Comparison of ENCODE assay signal across 8 cellular contexts in the genomic region with DNA sequence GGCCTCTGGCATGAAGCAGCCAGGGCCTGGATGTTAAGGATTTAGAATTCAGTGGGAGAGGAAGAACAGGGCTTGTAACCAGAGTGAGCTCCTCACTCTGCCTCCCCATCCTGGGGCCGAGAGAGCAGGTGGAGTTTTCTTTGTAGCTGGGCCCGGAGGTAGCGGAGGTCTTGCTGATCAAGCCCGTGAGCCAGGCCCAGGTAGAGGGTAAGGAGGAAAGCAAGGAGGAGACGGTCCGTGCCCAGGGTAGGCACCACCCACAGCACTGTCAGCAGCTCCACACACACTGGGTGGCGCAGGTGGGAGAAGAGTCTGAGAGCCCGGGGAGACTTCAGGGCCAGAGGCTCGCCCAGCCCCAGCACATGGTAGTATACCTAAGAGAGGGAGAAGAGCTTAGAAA. TPM values are rescaled to one million over a fixed set of nuclear protein-coding genes. Genes with fewer than 3 reads are reported as not detected.
DNase-seq lines count a peak whose midpoint lies in the region; ATAC-seq and TF ChIP-seq lines count a peak whose summit lies in the region.

No MANE protein-coding gene starts in this region.

- H3K27me3 ChIP-seq in SJCRH30 = no peaks in the 10 kb centered on the region

- in situ Hi-C loops in GM13977 (cut with MboI; ENCODE audit: low pct_unique_long_range_greater_than_20kb, low sequenced_read_pairs, unreplicated experiment) = no loop called here

- no peaks in the 10 kb centered on the region for H3K9me3 Mint-ChIP-seq in stimulated activated memory B cell treated with anti-CD40 and anti-IgM and Interleukin-4, amounts not matched to agents 10 μg/mL and 1 μg/mL and 100 μg/mL, for 72 hours

- peaks cover 24% of the 10 kb centered on the region; the same call in 1 of the 2 replicates for H3K4me1 ChIP-seq in SJCRH30

- peak overlapping the region; percentile 83 for H3K4me3 ChIP-seq in SJCRH30
- H3K4me3 ChIP-seq in fibroblast of the aortic adventitia (ENCODE audit: low read depth, low read length) = peak overlapping the region; percentile 93

- peak; percentile 29 for ATAC-seq in stimulated activated memory B cell treated with anti-CD40 and anti-IgM and Interleukin-4, amounts not matched to agents 10 μg/mL and 1 μg/mL and 100 μg/mL, for 72 hours
- ATAC-seq in HG02588 (IDR thresholded peaks at IDR 0.05; ENCODE audit: unreplicated experiment) = no peak
- ATAC-seq in GM18867 (IDR thresholded peaks at IDR 0.05; ENCODE audit: unreplicated experiment) = no peak

- peak overlapping the region; percentile 96; the same call in 1 of the 2 replicates for H3K27ac ChIP-seq in SJCRH30

- H3K4me1 Mint-ChIP-seq in stimulated activated memory B cell treated with anti-CD40 and anti-IgM and Interleukin-4, amounts not matched to agents 10 μg/mL and 1 μg/mL and 100 μg/mL, for 72 hours = peaks cover 56% of the 10 kb centered on the region

- H3K27ac Mint-ChIP-seq in stimulated activated memory B cell treated with anti-CD40 and anti-IgM and Interleukin-4, amounts not matched to agents 10 μg/mL and 1 μg/mL and 100 μg/mL, for 72 hours = peak overlapping the region; percentile 86

- no peaks in the 10 kb centered on the region; the same call in none of the 2 replicates for H3K36me3 ChIP-seq in SJCRH30

- no peaks in the 10 kb centered on the region for H3K27me3 Mint-ChIP-seq in stimulated activated memory B cell treated with anti-CD40 and anti-IgM and Interleukin-4, amounts not matched to agents 10 μg/mL and 1 μg/mL and 100 μg/mL, for 72 hours

- no peaks in the 10 kb centered on the region for H3K9me3 ChIP-seq in SJCRH30 (replicated peaks)

- no peak for DNase-seq in GM13977 (ENCODE audit: low spot score)
- DNase-seq in SJCRH30 = no peak
- no peak for DNase-seq in fibroblast of the aortic adventitia (ENCODE audit: low read depth)
- DNase-seq in dedifferentiated amniotic fluid mesenchymal stem cell (ENCODE audit: extremely low spot score) = no peak
- DNase-seq in middle frontal gyrus (ENCODE audit: extremely low spot score, low spot score) = no peak

- H3K36me3 Mint-ChIP-seq in stimulated activated memory B cell treated with anti-CD40 and anti-IgM and Interleukin-4, amounts not matched to agents 10 μg/mL and 1 μg/mL and 100 μg/mL, for 72 hours = peaks cover 26% of the 10 kb centered on the region

- peak; percentile 33 for TF ChIP-seq CTCF in GM13977 (IDR thresholded peaks at IDR 0.05; ENCODE audit: extremely low read depth, insufficient read depth, missing control alignments)
- TF ChIP-seq CTCF in fibroblast of the aortic adventitia (IDR thresholded peaks at IDR 0.05; ENCODE audit: insufficient read depth, low read length) = no peak

- H3K4me3 Mint-ChIP-seq in stimulated activated memory B cell treated with anti-CD40 and anti-IgM and Interleukin-4, amounts not matched to agents 10 μg/mL and 1 μg/mL and 100 μg/mL, for 72 hours = peak overlapping the region; percentile 89

RNA-seq across cellular contexts. Expression of gene PPP1R18, which starts 2.1 kb away (rescaled TPM):
- total RNA-seq in SJCRH30 (2014; rRNA removed; shearing (Covaris generic)) = 39.4 and 44.3 TPM in 2 replicates
- total RNA-seq in fibroblast of the aortic adventitia (ENCODE audit: low replicate concordance) = 33.0 and 82.2 TPM in 2 replicates

RNA-seq across cellular contexts. Expression of gene NRM, which starts 2.2 kb away (rescaled TPM):
- total RNA-seq in SJCRH30 (2014; rRNA removed; shearing (Covaris generic)) = 25.0 and 29.6 TPM in 2 replicates
- total RNA-seq in fibroblast of the aortic adventitia (ENCODE audit: low replicate concordance) = 0.82 and 9.9 TPM in 2 replicates

RNA-seq across cellular contexts. Expression of gene DHX16, which starts 15.8 kb away (rescaled TPM):
- total RNA-seq in SJCRH30 (2014; rRNA removed; shearing (Covaris generic)) = 26.5 and 29.0 TPM in 2 replicates
- total RNA-seq in fibroblast of the aortic adventitia (ENCODE audit: low replicate concordance) = 20.9 and 64.8 TPM in 2 replicates

RNA-seq across cellular contexts. Expression of gene MDC1, which starts 28.5 kb away (rescaled TPM):
- total RNA-seq in SJCRH30 (2014; rRNA removed; shearing (Covaris generic)) = 24.6 and 25.0 TPM in 2 replicates
- 3.7 and 12.1 TPM in 2 replicates for total RNA-seq in fibroblast of the aortic adventitia (ENCODE audit: low replicate concordance)

RNA-seq across cellular contexts. Expression of gene TUBB, which starts 31.6 kb away (rescaled TPM):
- total RNA-seq in SJCRH30 (2014; rRNA removed; shearing (Covaris generic)) = 1,652 and 1,704 TPM in 2 replicates
- total RNA-seq in fibroblast of the aortic adventitia (ENCODE audit: low replicate concordance) = 120 and 996 TPM in 2 replicates
